ENCODE assay signal across 19 cellular contexts in genomic region chr19:36747750-36748149, GRCh38.
"Had no signal": no experiment of that assay in that cellular context is flagged by ENCODE, and none has a peak within 500 bp of the region (broad histone marks: within the 10 kb centered on the region; RNA-seq: fewer than 3 reads in every experiment).

No MANE protein-coding gene starts in this region.

- H3K27ac ChIP-seq: brain microvascular endothelial cell, lower lobe of right lung, suprapubic skin had no signal

- DNase-seq: activated CD4-positive, alpha-beta T cell treated with anti-CD3 and anti-CD28 coated beads, Interleukin-2, amount 10 ng/mL, durations not matched to agents 7 days and 5 days; activated CD8-positive, alpha-beta memory T cell treated with anti-CD3 and anti-CD28 coated beads, Interleukin-2, amount 50 U/mL, for 4 hours; activated naive CD4-positive, alpha-beta T cell treated with anti-CD3 and anti-CD28 coated beads for 36 hours; activated T-cell treated with anti-CD3 and anti-CD28 coated beads, Interleukin-2, amount 50 U/mL, for 4 hours; anterior cingulate cortex; brain microvascular endothelial cell; effector CD8-positive, alpha-beta T cell; left cardiac atrium; lower lobe of right lung; posterior cingulate gyrus; retina; stimulated activated CD4-positive, alpha-beta T cell treated with anti-CD3 and anti-CD28 coated beads, Interleukin-2, amount 100 ng/mL, for 24 hours; stimulated activated naive CD4-positive, alpha-beta T cell treated with Interleukin-2 at 50 U/mL for 16 hours had no signal

- H3K4me1 Mint-ChIP-seq: activated CD4-positive, alpha-beta T cell treated with anti-CD3 and anti-CD28 coated beads, Interleukin-2, amount 10 ng/mL, durations not matched to agents 7 days and 5 days; central memory CD8-positive, alpha-beta T cell; nephron had no signal

- H3K27me3 Mint-ChIP-seq: activated CD4-positive, alpha-beta T cell treated with anti-CD3 and anti-CD28 coated beads, Interleukin-2, amount 10 ng/mL, durations not matched to agents 7 days and 5 days; central memory CD8-positive, alpha-beta T cell; dendritic cell treated with granulocyte-macrophage colony-stimulating factor and Interleukin-4, amounts not matched to agents 40 ng/mL and 50 ng/mL, for 4 days had no signal

- ATAC-seq: activated CD4-positive, CD25-positive, alpha-beta regulatory T cell treated with anti-CD3 and anti-CD28 coated beads, Interleukin-2, amount 50 U/mL, for 24 hours; activated T-cell treated with anti-CD3 and anti-CD28 coated beads, Interleukin-2, amount 50 U/mL, for 4 hours; left cardiac atrium; lower lobe of right lung had no signal

- H3K4me3 ChIP-seq: lower lobe of right lung, suprapubic skin had no signal

- H3K27ac Mint-ChIP-seq: activated CD4-positive, alpha-beta T cell treated with anti-CD3 and anti-CD28 coated beads, Interleukin-2, amount 10 ng/mL, durations not matched to agents 7 days and 5 days; activated naive CD4-positive, alpha-beta T cell treated with anti-CD3 and anti-CD28 coated beads for 36 hours; dendritic cell treated with granulocyte-macrophage colony-stimulating factor and Interleukin-4, amounts not matched to agents 40 ng/mL and 50 ng/mL, for 4 days; nephron; T-helper 1 cell treated with Interleukin-12 subunit alpha and Interleukin-12 subunit beta and Interleukin-4 antibody, amounts not matched to agents 30 μg/mL and 1 μg/mL, for 36 hours had no signal

- H3K27me3 ChIP-seq: brain microvascular endothelial cell, suprapubic skin had no signal

- H3K4me1 ChIP-seq: lower lobe of right lung, suprapubic skin had no signal

- H3K4me3 Mint-ChIP-seq: activated CD4-positive, alpha-beta T cell treated with anti-CD3 and anti-CD28 coated beads, Interleukin-2, amount 10 ng/mL, durations not matched to agents 7 days and 5 days; activated naive CD4-positive, alpha-beta T cell treated with anti-CD3 and anti-CD28 coated beads for 36 hours; activated T-cell treated with anti-CD3 and anti-CD28 coated beads, Interleukin-2, amount 50 U/mL, for 4 hours; central memory CD8-positive, alpha-beta T cell; dendritic cell treated with granulocyte-macrophage colony-stimulating factor and Interleukin-4, amounts not matched to agents 40 ng/mL and 50 ng/mL, for 4 days; nephron; T-helper 1 cell treated with Interleukin-12 subunit alpha and Interleukin-12 subunit beta and Interleukin-4 antibody, amounts not matched to agents 30 μg/mL and 1 μg/mL, for 36 hours had no signal
